ENCODE assay signal across 8 cellular contexts in the genomic region with DNA sequence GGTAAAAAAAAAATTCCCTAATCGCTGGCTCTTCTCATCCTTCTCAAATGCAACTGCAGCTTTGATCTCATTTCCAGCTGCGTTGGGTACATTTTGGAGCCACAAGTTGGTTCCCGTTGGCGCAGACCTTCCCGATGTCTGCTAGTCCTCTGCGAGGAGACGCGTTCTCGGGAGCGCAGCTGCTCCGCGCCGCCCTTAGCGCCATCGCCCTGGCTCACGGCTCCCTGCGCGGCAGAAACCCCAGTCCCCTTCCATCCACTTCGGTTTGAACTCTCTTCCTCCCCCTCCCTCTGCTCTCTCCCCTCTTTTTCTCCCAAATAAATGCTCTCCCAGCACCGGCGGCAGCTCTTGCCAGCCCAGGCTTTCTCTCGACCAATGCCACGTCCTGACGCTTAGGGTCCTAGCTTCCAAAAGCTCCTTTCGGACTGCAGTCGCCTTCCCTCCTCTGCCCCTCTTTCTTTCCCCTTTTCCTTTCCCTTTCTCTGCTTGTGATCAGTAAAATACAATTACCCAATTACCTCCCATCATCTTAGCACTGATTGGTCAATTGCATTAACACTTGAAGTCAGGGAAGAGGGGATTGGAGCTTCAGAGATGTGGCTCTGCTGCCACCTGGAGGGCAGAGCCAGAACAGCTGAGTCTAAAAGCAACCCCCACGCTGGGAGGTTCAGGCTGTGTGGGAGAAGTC.
A peak's percentile ranks its signal among the peaks of the same experiment; 100 is the strongest.
DNase-seq lines count a peak whose midpoint lies in the region; ATAC-seq and TF ChIP-seq lines count a peak whose summit lies in the region.

No MANE protein-coding gene starts in this region.

- no peak overlapping the region for H3K27ac ChIP-seq in SJSA1
- H3K27ac ChIP-seq in smooth muscle cell (ENCODE audit: low read depth), result peak overlapping the region; percentile 49

- H3K27me3 Mint-ChIP-seq in activated CD8-positive, alpha-beta memory T cell treated with anti-CD3 and anti-CD28 coated beads, Interleukin-2, amount 10 ng/mL, durations not matched to agents 7 days and 5 days, result peaks cover 13% of the 10 kb centered on the region

- H2AFZ ChIP-seq in smooth muscle cell (ENCODE audit: low read depth), result peak overlapping the region; percentile 92

- no peaks in the 10 kb centered on the region for H4K20me1 ChIP-seq in smooth muscle cell (ENCODE audit: low read depth)

- H3K4me1 ChIP-seq in SJSA1 (replicated peaks), result no peaks in the 10 kb centered on the region; the same call in 1 of the 2 replicates
- peaks cover 11% of the 10 kb centered on the region for H3K4me1 ChIP-seq in smooth muscle cell (ENCODE audit: low read depth)

- H3K4me1 Mint-ChIP-seq in activated CD8-positive, alpha-beta memory T cell treated with anti-CD3 and anti-CD28 coated beads, Interleukin-2, amount 10 ng/mL, durations not matched to agents 7 days and 5 days, result peaks cover 3% of the 10 kb centered on the region

- peak; percentile 82 for ATAC-seq in activated CD8-positive, alpha-beta memory T cell treated with anti-CD3 and anti-CD28 coated beads, Interleukin-2, amount 10 ng/mL, durations not matched to agents 7 days and 5 days

- H3K36me3 Mint-ChIP-seq in activated CD8-positive, alpha-beta memory T cell treated with anti-CD3 and anti-CD28 coated beads, Interleukin-2, amount 10 ng/mL, durations not matched to agents 7 days and 5 days, result no peaks in the 10 kb centered on the region

- no peaks in the 10 kb centered on the region for H3K9me3 Mint-ChIP-seq in activated CD8-positive, alpha-beta memory T cell treated with anti-CD3 and anti-CD28 coated beads, Interleukin-2, amount 10 ng/mL, durations not matched to agents 7 days and 5 days (ENCODE audit: low read depth)

- peak overlapping the region; percentile 48 for H3K4me3 Mint-ChIP-seq in activated CD8-positive, alpha-beta memory T cell treated with anti-CD3 and anti-CD28 coated beads, Interleukin-2, amount 10 ng/mL, durations not matched to agents 7 days and 5 days

- no peaks in the 10 kb centered on the region for H3F3A ChIP-seq in smooth muscle cell (ENCODE audit: low read depth)

- peaks cover 36% of the 10 kb centered on the region for H3K27me3 ChIP-seq in H7 (ENCODE audit: control insufficient read depth, insufficient read depth, low read length)
- H3K27me3 ChIP-seq in SJSA1 (replicated peaks), result 0 out of 2 replicates have a peak, but pooled peaks cover 14% of the 10 kb centered on the region
- no peaks in the 10 kb centered on the region for H3K27me3 ChIP-seq in smooth muscle cell (ENCODE audit: low read depth)

- peak overlapping the region; percentile 60 for H3K9ac ChIP-seq in smooth muscle cell (ENCODE audit: low read depth)

- peak; percentile 41 for DNase-seq in activated CD8-positive, alpha-beta memory T cell treated with anti-CD3 and anti-CD28 coated beads, Interleukin-2, amount 10 ng/mL, durations not matched to agents 7 days and 5 days
- no peak for DNase-seq in activated CD8-positive, alpha-beta memory T cell treated with anti-CD3 and anti-CD28 coated beads for 24 hours
- DNase-seq in H7 (peak; percentile 72), LHCN-M2 (ENCODE audit: low read depth) (peak; percentile 25), SJSA1 (ENCODE audit: low read depth in 1 of 2, low spot score in 2 of 2) (peak; percentile 50 to 70), cerebellum (ENCODE audit: low spot score) (peak; percentile 59), islet precursor cell (peak; percentile 89), smooth muscle cell (lab: John Stamatoyannopoulos, UW; ENCODE audit: unreplicated experiment) (peak; percentile 65)

- CTCF ChIA-PET in activated CD8-positive, alpha-beta memory T cell treated with anti-CD3 and anti-CD28 coated beads, Interleukin-2, amount 10 ng/mL, durations not matched to agents 7 days and 5 days (lab: Charles Lee), result interaction anchor here (1.3 kb wide), 1 partner anchor 10 kb away, joined by 7 read pairs; no protein-coding TSS in a partner anchor

- H3K79me2 ChIP-seq in smooth muscle cell (ENCODE audit: low read depth), result peaks cover 28% of the 10 kb centered on the region

- H3K27ac Mint-ChIP-seq in activated CD8-positive, alpha-beta memory T cell treated with anti-CD3 and anti-CD28 coated beads, Interleukin-2, amount 10 ng/mL, durations not matched to agents 7 days and 5 days, result no peak overlapping the region

- peak; percentile 91 for TF ChIP-seq CTCF in smooth muscle cell (IDR thresholded peaks at IDR 0.05; ENCODE audit: borderline replicate concordance, insufficient read depth, poor library complexity, severe bottlenecking)

- peak overlapping the region; percentile 86 for H3K4me2 ChIP-seq in smooth muscle cell

- under 1% methylated on average over 27 of the region's 27 CpGs for WGBS in smooth muscle cell (ENCODE audit: low lambda C conversion rate)

- H3K4me3 ChIP-seq in H7 (ENCODE audit: insufficient read depth, low read depth, low read length), result peak overlapping the region; percentile 58
- H3K4me3 ChIP-seq in SJSA1, result peak overlapping the region; percentile 45
- peak overlapping the region; percentile 75 for H3K4me3 ChIP-seq in smooth muscle cell

- H3K9me3 ChIP-seq in SJSA1 (replicated peaks), result 0 out of 2 replicates have a peak, but pooled peaks cover 3% of the 10 kb centered on the region
- H3K9me3 ChIP-seq in smooth muscle cell (replicated peaks; ENCODE audit: low read depth), result no peaks in the 10 kb centered on the region

- H3K36me3 ChIP-seq in H7 (replicated peaks; ENCODE audit: control insufficient read depth, insufficient read depth, low read length) (no peaks in the 10 kb centered on the region), SJSA1 (no peaks in the 10 kb centered on the region), smooth muscle cell (ENCODE audit: low read depth) (no peaks in the 10 kb centered on the region)
